8 cellular contexts compared by ENCODE assay signal in genomic region chr20:40687384-40688128, GRCh38. TPM values are rescaled to one million over a fixed set of nuclear protein-coding genes. Genes with fewer than 3 reads are reported as not detected.
DNase-seq lines count a peak whose midpoint lies in the region; ATAC-seq and TF ChIP-seq lines count a peak whose summit lies in the region.

No MANE protein-coding gene starts in this region.

- DNase-seq in HFF-Myc (ENCODE audit: extremely low read depth, low read depth) (no peak), astrocyte of the spinal cord (ENCODE audit: low read depth, low spot score) (no peak), superior temporal gyrus (ENCODE audit: extremely low spot score) (no peak)

- H3K27me3 ChIP-seq in iPS-18a (ENCODE audit: control insufficient read depth, insufficient read depth, low read length) (peaks cover 100% of the 10 kb centered on the region), skeletal muscle satellite cell (ENCODE audit: control insufficient read depth, insufficient read depth, low read length) (peaks cover 86% of the 10 kb centered on the region)

- H3K4me1 ChIP-seq in iPS-18a (ENCODE audit: control insufficient read depth, low read depth, low read length) (peaks cover 12% of the 10 kb centered on the region), skeletal muscle satellite cell (ENCODE audit: control insufficient read depth, insufficient read depth, low read length) (peaks cover 19% of the 10 kb centered on the region)

- peak overlapping the region; percentile 95 for H3K4me2 ChIP-seq in skeletal muscle satellite cell (ENCODE audit: low read length)

- H3K36me3 ChIP-seq in iPS-18a (ENCODE audit: control insufficient read depth, low read depth, low read length) (no peaks in the 10 kb centered on the region), skeletal muscle satellite cell (ENCODE audit: insufficient read depth, low read length) (no peaks in the 10 kb centered on the region)

- no peak overlapping the region for H3K27ac ChIP-seq in iPS-18a (ENCODE audit: low read length)

- in situ Hi-C loops in astrocyte of the spinal cord (cut with HindIII; ENCODE audit: low sequenced_read_pairs) = no loop called here

- ATAC-seq in GM21515 (IDR thresholded peaks at IDR 0.05; ENCODE audit: unreplicated experiment) (no peak), GM21447 (IDR thresholded peaks at IDR 0.05; ENCODE audit: unreplicated experiment) (no peak), GM21367 (IDR thresholded peaks at IDR 0.05; ENCODE audit: unreplicated experiment) (no peak)

- no peak overlapping the region for H3K9ac ChIP-seq in iPS-18a (ENCODE audit: low read length)
- no peak overlapping the region for H3K9ac ChIP-seq in skeletal muscle satellite cell (ENCODE audit: low read depth, low read length)

- H3K4me3 ChIP-seq in HFF-Myc (replicated peaks; ENCODE audit: low read depth, low read length) (peak overlapping the region; percentile 17; the same call in 1 of the 2 replicates), astrocyte of the spinal cord (ENCODE audit: low read depth, low read length) (peak overlapping the region; percentile 53), iPS-18a (ENCODE audit: low read length) (peak overlapping the region; percentile 60), skeletal muscle satellite cell (ENCODE audit: low read length) (peak overlapping the region; percentile 5)

- H3K9me3 ChIP-seq in iPS-18a (ENCODE audit: control insufficient read depth, low read depth, low read length) (no peaks in the 10 kb centered on the region), skeletal muscle satellite cell (replicated peaks; ENCODE audit: low read length) (no peaks in the 10 kb centered on the region)

- TF ChIP-seq CTCF in HFF-Myc (IDR thresholded peaks at IDR 0.05; ENCODE audit: low read depth, low read length, missing control alignments) (no peak), astrocyte of the spinal cord (IDR thresholded peaks at IDR 0.05; ENCODE audit: low read depth, low read length) (no peak)

RNA-seq across cellular contexts. Expression of gene MAFB, which starts 1.5 kb away (rescaled TPM):
- 0.44 and 2.8 TPM in 2 replicates for total RNA-seq in skeletal muscle satellite cell (2012; rRNA removed)

Comparison
In these comparisons a context has a peak if more than half of its experiments do, and no peak if none do; other contexts are left out.
1. H3K4me3 ChIP-seq: peak in every context shown above with its lines; median percentile 60 in iPS-18a; 53 in astrocyte of the spinal cord; 17 in HFF-Myc; 5 in skeletal muscle satellite cell.